In genomic region chrX:97027384-97027922, GRCh38 we compare ENCODE assay signal across 20 cellular contexts.
DNase-seq lines count a peak whose midpoint lies in the region; ATAC-seq, FAIRE-seq and TF ChIP-seq lines count a peak whose summit lies in the region.
"Had no signal": no experiment of that assay in that cellular context is flagged by ENCODE, and none has a peak within 500 bp of the region (broad histone marks: within the 10 kb centered on the region; RNA-seq: fewer than 3 reads in every experiment).

No MANE protein-coding gene starts in this region.

- peak; percentile 11 for DNase-seq in H7
- peak; percentile 41 for DNase-seq in NCI-H2029 (lab: John Stamatoyannopoulos, UW)
- peak; percentile 61 to 71 for DNase-seq in SHP77 (lab: John Stamatoyannopoulos, UW)
- DNase-seq in medulla oblongata (ENCODE audit: extremely low spot score): peak; percentile 2
- DNase-seq in D721Med (ENCODE audit: insufficient read length, low spot score): no peak
- DNase-seq in middle frontal gyrus (ENCODE audit: extremely low spot score, low spot score): no peak
- no peak for DNase-seq in cardiac septum (ENCODE audit: low spot score)
- DNase-seq: activated CD4-positive, alpha-beta T cell treated with anti-CD3 and anti-CD28 coated beads, Interleukin-2, amount 50 U/mL, for 1 hour; cerebellar nuclear complex; COR-L47; foreskin fibroblast; KBM-7; naive B cell; NCI-H1694; SIG-M5 had no signal

- no peak for ATAC-seq in activated T-helper 17 cell treated with anti-CD3 and anti-CD28 coated beads, Interleukin-2, amount 50 U/mL, for 72 hours (replicated peaks)

- H3K36me3 Mint-ChIP-seq in activated T-helper 17 cell treated with anti-CD3 and anti-CD28 coated beads, Interleukin-2, amount 50 U/mL, for 72 hours (ENCODE audit: low read depth): no peaks in the 10 kb centered on the region
- H3K36me3 Mint-ChIP-seq: activated naive CD8-positive, alpha-beta T cell; naive B cell had no signal

- no peak for FAIRE-seq in D721Med (lab: Jason Lieb, UNC)
- FAIRE-seq: endometrium, urothelium cell line had no signal

- no peaks in the 10 kb centered on the region for H3K27me3 Mint-ChIP-seq in activated T-helper 17 cell treated with anti-CD3 and anti-CD28 coated beads, Interleukin-2, amount 50 U/mL, for 72 hours
- H3K27me3 Mint-ChIP-seq: activated naive CD8-positive, alpha-beta T cell; naive B cell; stimulated activated naive CD8-positive, alpha-beta T cell treated with anti-CD3 and anti-CD28 coated beads, Interleukin-15, Interleukin-2, amounts not matched to agents 100 ng/mL and 50 ng/mL, for 24 hours had no signal

- peaks cover 9% of the 10 kb centered on the region for H3K4me1 Mint-ChIP-seq in activated T-helper 17 cell treated with anti-CD3 and anti-CD28 coated beads, Interleukin-2, amount 50 U/mL, for 72 hours
- H3K4me1 Mint-ChIP-seq: naive B cell had no signal

- no peaks in the 10 kb centered on the region for H3K9me3 Mint-ChIP-seq in activated T-helper 17 cell treated with anti-CD3 and anti-CD28 coated beads, Interleukin-2, amount 50 U/mL, for 72 hours
- H3K9me3 Mint-ChIP-seq: stimulated activated naive CD8-positive, alpha-beta T cell treated with anti-CD3 and anti-CD28 coated beads, Interleukin-15, Interleukin-2, amounts not matched to agents 100 ng/mL and 50 ng/mL, for 24 hours had no signal

- no peak overlapping the region for H3K27ac Mint-ChIP-seq in activated T-helper 17 cell treated with anti-CD3 and anti-CD28 coated beads, Interleukin-2, amount 50 U/mL, for 72 hours
- H3K27ac Mint-ChIP-seq: activated naive CD8-positive, alpha-beta T cell; stimulated activated naive CD8-positive, alpha-beta T cell treated with anti-CD3 and anti-CD28 coated beads, Interleukin-15, Interleukin-2, amounts not matched to agents 100 ng/mL and 50 ng/mL, for 24 hours had no signal

- intact Hi-C loops in cardiac septum (cut with DNase I): no loop called here

- no peak for TF ChIP-seq CTCF in D721Med (IDR thresholded peaks at IDR 0.05; ENCODE audit: insufficient read depth, missing control alignments)

- H3K27me3 ChIP-seq in H7 (ENCODE audit: control insufficient read depth, insufficient read depth, low read length): no peaks in the 10 kb centered on the region

- H3K4me3 ChIP-seq in H7 (ENCODE audit: insufficient read depth, low read depth, low read length): no peak overlapping the region

- H3K4me3 Mint-ChIP-seq in activated T-helper 17 cell treated with anti-CD3 and anti-CD28 coated beads, Interleukin-2, amount 50 U/mL, for 72 hours: no peak overlapping the region
- H3K4me3 Mint-ChIP-seq: activated naive CD8-positive, alpha-beta T cell; naive B cell; stimulated activated naive CD8-positive, alpha-beta T cell treated with anti-CD3 and anti-CD28 coated beads, Interleukin-15, Interleukin-2, amounts not matched to agents 100 ng/mL and 50 ng/mL, for 24 hours had no signal

- no peaks in the 10 kb centered on the region for H3K36me3 ChIP-seq in H7 (replicated peaks; ENCODE audit: control insufficient read depth, insufficient read depth, low read length)

Comparison
In these comparisons a context has a peak if more than half of its experiments do, and no peak if none do; other contexts are left out.
1. DNase-seq: peak in H7 (single experiment), NCI-H2029 (single experiment), SHP77 (2 of 2) and medulla oblongata (single experiment); none in D721Med (single experiment), middle frontal gyrus (single experiment) and cardiac septum (single experiment).